Comparison of ENCODE assay signal across 32 cellular contexts in genomic region chrX:31166416-31166815, GRCh38.
"Had no signal": no experiment of that assay in that cellular context is flagged by ENCODE, and none has a peak within 500 bp of the region (broad histone marks: within the 10 kb centered on the region; RNA-seq: fewer than 3 reads in every experiment).

No MANE protein-coding gene starts in this region.

- H3K9me3 ChIP-seq: heart left ventricle, left lung, lower lobe of right lung, right atrium auricular region, stomach, tibial artery had no signal

- H3K4me3 Mint-ChIP-seq: activated CD4-positive, alpha-beta memory T cell treated with anti-CD3 and anti-CD28 coated beads for 36 hours; activated CD4-positive, alpha-beta T cell treated with anti-CD3 and anti-CD28 coated beads, Interleukin-2, amount 10 ng/mL, durations not matched to agents 24 days and 14 days; activated naive CD4-positive, alpha-beta T cell treated with anti-CD3 and anti-CD28 coated beads, Interleukin-2, amount 10 ng/mL, durations not matched to agents 7 days and 5 days; activated naive CD8-positive, alpha-beta T cell treated with anti-CD3 and anti-CD28 coated beads, Interleukin-2, amount 10 ng/mL, durations not matched to agents 7 days and 5 days; activated T-cell treated with anti-CD3 and anti-CD28 coated beads, Interleukin-2, amount 50 U/mL, for 24 hours; effector memory CD8-positive, alpha-beta T cell; naive thymus-derived CD4-positive, alpha-beta T cell; stimulated activated naive B cell treated with anti-CD40 and anti-IgM and Interleukin-4, amounts not matched to agents 10 μg/mL and 1 μg/mL and 100 μg/mL, for 72 hours; T-helper 1 cell treated with Interleukin-12 subunit alpha and Interleukin-12 subunit beta and Interleukin-4 antibody, amounts not matched to agents 30 μg/mL and 1 μg/mL, for 36 hours had no signal

- FAIRE-seq: islet of Langerhans, TTC549 had no signal

- H3K9me3 Mint-ChIP-seq: activated naive CD4-positive, alpha-beta T cell treated with anti-CD3 and anti-CD28 coated beads, Interleukin-2, amount 10 ng/mL, durations not matched to agents 7 days and 5 days; activated naive CD8-positive, alpha-beta T cell treated with anti-CD3 and anti-CD28 coated beads, Interleukin-2, amount 10 ng/mL, durations not matched to agents 7 days and 5 days; activated T-cell treated with anti-CD3 and anti-CD28 coated beads, Interleukin-2, amount 50 U/mL, for 24 hours had no signal

- H2AFZ ChIP-seq: parathyroid adenoma had no signal

- H3K36me3 ChIP-seq: cardiac muscle cell, left lung, lower lobe of right lung, right atrium auricular region, tibial artery, WERI-Rb-1 had no signal

- DNase-seq: activated CD4-positive, alpha-beta memory T cell treated with anti-CD3 and anti-CD28 coated beads for 36 hours; activated CD4-positive, alpha-beta T cell treated with anti-CD3 and anti-CD28 coated beads, Interleukin-2, amount 10 ng/mL, durations not matched to agents 24 days and 14 days; activated CD4-positive, CD25-positive, alpha-beta regulatory T cell treated with anti-CD3 and anti-CD28 coated beads, Interleukin-2, amount 50 U/mL, for 72 hours; activated CD8-positive, alpha-beta memory T cell treated with anti-CD3 and anti-CD28 coated beads, Interleukin-2, amount 50 U/mL, for 48 hours; activated gamma-delta T cell; activated naive CD4-positive, alpha-beta T cell treated with anti-CD3 and anti-CD28 coated beads, Interleukin-2, amount 10 ng/mL, durations not matched to agents 7 days and 5 days; activated naive CD8-positive, alpha-beta T cell treated with anti-CD3 and anti-CD28 coated beads, Interleukin-2, amount 10 ng/mL, durations not matched to agents 7 days and 5 days; activated T-cell treated with anti-CD3 and anti-CD28 coated beads, Interleukin-2, amount 50 U/mL, for 24 hours; cerebellar nuclear complex; cortex of kidney; effector memory CD8-positive, alpha-beta T cell; erythroblast; foreskin keratinocyte; heart left ventricle; left lung; lower lobe of right lung; naive thymus-derived CD4-positive, alpha-beta T cell; nucleus accumbens; stimulated activated CD4-positive, alpha-beta T cell treated with anti-CD3 and anti-CD28 coated beads, Interleukin-15, amount 100 ng/mL, for 24 hours; stimulated activated CD4-positive, alpha-beta T cell treated with anti-CD3 and anti-CD28 coated beads, Interleukin-2, amount 100 ng/mL, for 24 hours; stimulated activated naive B cell treated with anti-CD40 and anti-IgM and Interleukin-4, amounts not matched to agents 10 μg/mL and 1 μg/mL and 100 μg/mL, for 72 hours; stomach; SW 1271; T-helper 9 cell; tibial artery; WERI-Rb-1 had no signal

- H3K27me3 Mint-ChIP-seq: activated naive CD4-positive, alpha-beta T cell treated with anti-CD3 and anti-CD28 coated beads, Interleukin-2, amount 10 ng/mL, durations not matched to agents 7 days and 5 days; activated naive CD8-positive, alpha-beta T cell treated with anti-CD3 and anti-CD28 coated beads, Interleukin-2, amount 10 ng/mL, durations not matched to agents 7 days and 5 days; effector memory CD8-positive, alpha-beta T cell had no signal

- H3K27me3 ChIP-seq: cardiac muscle cell, foreskin keratinocyte, heart left ventricle, left lung, right atrium auricular region, stomach, tibial artery had no signal

- H3K27ac Mint-ChIP-seq: activated CD4-positive, alpha-beta memory T cell treated with anti-CD3 and anti-CD28 coated beads for 36 hours; activated CD4-positive, alpha-beta T cell treated with anti-CD3 and anti-CD28 coated beads, Interleukin-2, amount 10 ng/mL, durations not matched to agents 24 days and 14 days; activated naive CD4-positive, alpha-beta T cell treated with anti-CD3 and anti-CD28 coated beads, Interleukin-2, amount 10 ng/mL, durations not matched to agents 7 days and 5 days; activated naive CD8-positive, alpha-beta T cell treated with anti-CD3 and anti-CD28 coated beads, Interleukin-2, amount 10 ng/mL, durations not matched to agents 7 days and 5 days; activated T-cell treated with anti-CD3 and anti-CD28 coated beads, Interleukin-2, amount 50 U/mL, for 24 hours; effector memory CD8-positive, alpha-beta T cell; naive thymus-derived CD4-positive, alpha-beta T cell; stimulated activated naive B cell treated with anti-CD40 and anti-IgM and Interleukin-4, amounts not matched to agents 10 μg/mL and 1 μg/mL and 100 μg/mL, for 72 hours; T-helper 1 cell treated with Interleukin-12 subunit alpha and Interleukin-12 subunit beta and Interleukin-4 antibody, amounts not matched to agents 30 μg/mL and 1 μg/mL, for 36 hours had no signal

- H3K4me3 ChIP-seq: cardiac muscle cell, heart left ventricle, left lung, lower lobe of right lung, right atrium auricular region, stomach, tibial artery had no signal

- H3K36me3 Mint-ChIP-seq: activated CD4-positive, alpha-beta memory T cell treated with anti-CD3 and anti-CD28 coated beads for 36 hours; activated naive CD4-positive, alpha-beta T cell treated with anti-CD3 and anti-CD28 coated beads, Interleukin-2, amount 10 ng/mL, durations not matched to agents 7 days and 5 days; activated naive CD8-positive, alpha-beta T cell treated with anti-CD3 and anti-CD28 coated beads, Interleukin-2, amount 10 ng/mL, durations not matched to agents 7 days and 5 days had no signal

- H3K9ac ChIP-seq: parathyroid adenoma had no signal

- H3K4me1 ChIP-seq: foreskin keratinocyte, heart left ventricle, left lung, lower lobe of right lung, parathyroid adenoma, right atrium auricular region, tibial artery had no signal

- H3K79me2 ChIP-seq: parathyroid adenoma had no signal

- H3K27ac ChIP-seq: cardiac muscle cell, foreskin keratinocyte, heart left ventricle, left lung, lower lobe of right lung, parathyroid adenoma, right atrium auricular region, stomach, tibial artery, WERI-Rb-1 had no signal

- H3K4me1 Mint-ChIP-seq: activated CD4-positive, alpha-beta T cell treated with anti-CD3 and anti-CD28 coated beads, Interleukin-2, amount 10 ng/mL, durations not matched to agents 24 days and 14 days; activated naive CD4-positive, alpha-beta T cell treated with anti-CD3 and anti-CD28 coated beads, Interleukin-2, amount 10 ng/mL, durations not matched to agents 7 days and 5 days; activated naive CD8-positive, alpha-beta T cell treated with anti-CD3 and anti-CD28 coated beads, Interleukin-2, amount 10 ng/mL, durations not matched to agents 7 days and 5 days; naive thymus-derived CD4-positive, alpha-beta T cell had no signal
